Comparison of ENCODE assay signal across 8 cellular contexts in genomic region chr10:6678211-6678803, GRCh38.
DNase-seq lines count a peak whose midpoint lies in the region; ATAC-seq and TF ChIP-seq lines count a peak whose summit lies in the region.

No MANE protein-coding gene starts in this region.

- H4K91ac ChIP-seq in trophoblast cell (ENCODE audit: low read depth, low read length) = no peak overlapping the region

- DNase-seq in OCI-M1 (lab: John Stamatoyannopoulos, UW) (peak; percentile 76), foreskin keratinocyte (no peak), trophoblast cell (peak; percentile 22 to 69), upper lobe of right lung (no peak), NCI-H1436 treated with DMSO at 0.1 percent for 48 hours (lab: John Stamatoyannopoulos, UW) (no peak)
- peak; percentile 70 to 72 for DNase-seq in activated T-cell treated with anti-CD3 and anti-CD28 coated beads, Interleukin-2, amount 50 U/mL, for 48 hours

- WGBS in trophoblast cell (ENCODE audit: extremely low coverage, insufficient coverage, insufficient read length) = no CpG with 5 or more reads among the region's 9 CpGs

- no peak overlapping the region for H4K8ac ChIP-seq in trophoblast cell (ENCODE audit: low read depth, low read length)

- H3K27ac ChIP-seq in foreskin keratinocyte (no peak overlapping the region), trophoblast cell (ENCODE audit: low read depth, low read length) (no peak overlapping the region), upper lobe of right lung (no peak overlapping the region)

- no peak overlapping the region for H4K12ac ChIP-seq in trophoblast cell (ENCODE audit: low read depth, low read length)

- H2BK5ac ChIP-seq in trophoblast cell (ENCODE audit: low read depth, low read length, poor library complexity) = no peak overlapping the region

- H3K4me1 ChIP-seq in foreskin keratinocyte (no peaks in the 10 kb centered on the region), trophoblast cell (ENCODE audit: control insufficient read depth in 1 of 2, insufficient read depth in 2 of 2, low read length in 2 of 2) (no peaks in the 10 kb centered on the region), upper lobe of right lung (no peaks in the 10 kb centered on the region)

- H3K79me2 ChIP-seq in trophoblast cell (ENCODE audit: control insufficient read depth, insufficient read depth, low read length, poor library complexity) = no peaks in the 10 kb centered on the region

- ATAC-seq in foreskin keratinocyte (peak; percentile 38), upper lobe of right lung (peak; percentile 80), HG03565 (IDR thresholded peaks at IDR 0.05; ENCODE audit: unreplicated experiment) (no peak)

- H3K4me3 ChIP-seq in trophoblast cell (ENCODE audit: low read depth, low read length) (no peak overlapping the region), upper lobe of right lung (no peak overlapping the region)

- no peak overlapping the region for H3K4ac ChIP-seq in trophoblast cell (ENCODE audit: low read depth, low read length)

- intact Hi-C loops in upper lobe of right lung (cut with DNase I) = no loop called here

- H3K23ac ChIP-seq in trophoblast cell (ENCODE audit: low read length) = no peak overlapping the region

- no peak overlapping the region for H3K4me2 ChIP-seq in trophoblast cell (ENCODE audit: low read length)

- no peak overlapping the region for H3K9ac ChIP-seq in trophoblast cell (ENCODE audit: low read length)

- H3K79me1 ChIP-seq in trophoblast cell (ENCODE audit: low read length) = no peaks in the 10 kb centered on the region

- no peak overlapping the region for H3K14ac ChIP-seq in trophoblast cell (ENCODE audit: low read length)

- H3K18ac ChIP-seq in trophoblast cell (ENCODE audit: low read length) = no peak overlapping the region

- TF ChIP-seq CTCF in GM12873 (IDR thresholded peaks at IDR 0.05; ENCODE audit: insufficient read depth, low read depth, low read length, missing control alignments) = peak; percentile 81
- peak; percentile 72 for TF ChIP-seq CTCF in foreskin keratinocyte (conservative IDR thresholded peaks at IDR 0.05)
- peak; percentile 75 for TF ChIP-seq CTCF in upper lobe of right lung (IDR thresholded peaks at IDR 0.05)

- H3K36me3 ChIP-seq in trophoblast cell (ENCODE audit: control insufficient read depth in 1 of 2, insufficient read depth in 2 of 2, low read length in 2 of 2) = no peaks in the 10 kb centered on the region
- no peaks in the 10 kb centered on the region for H3K36me3 ChIP-seq in upper lobe of right lung

- H2BK12ac ChIP-seq in trophoblast cell (ENCODE audit: low read length) = no peak overlapping the region

- H2AK5ac ChIP-seq in trophoblast cell (ENCODE audit: low read length) = no peak overlapping the region

- H2BK120ac ChIP-seq in trophoblast cell (ENCODE audit: insufficient read depth, low read length, poor library complexity) = no peak overlapping the region

- H2AFZ ChIP-seq in trophoblast cell (ENCODE audit: insufficient read depth, low read length, poor library complexity) = no peak overlapping the region

- H3K27me3 ChIP-seq in foreskin keratinocyte (no peaks in the 10 kb centered on the region), trophoblast cell (ENCODE audit: insufficient read depth, low read length) (no peaks in the 10 kb centered on the region), upper lobe of right lung (no peaks in the 10 kb centered on the region)

- H3K9me3 ChIP-seq in trophoblast cell (ENCODE audit: insufficient read depth, low read depth, low read length) (no peaks in the 10 kb centered on the region), upper lobe of right lung (no peaks in the 10 kb centered on the region)

Comparison
In these comparisons a context has a peak if more than half of its experiments do, and no peak if none do; other contexts are left out.
1. DNase-seq: peak in OCI-M1 (single experiment), activated T-cell treated with anti-CD3 and anti-CD28 coated beads, Interleukin-2, amount 50 U/mL, for 48 hours (2 of 2) and trophoblast cell (2 of 2); none in foreskin keratinocyte (0 of 2), upper lobe of right lung (single experiment) and NCI-H1436 treated with DMSO at 0.1 percent for 48 hours (single experiment).
2. Peak in every context shown above with its lines, with median percentiles within 50 percentile points of each other: CTCF ChIP-seq.